ENCODE assay signal across 8 cellular contexts in the genomic region with DNA sequence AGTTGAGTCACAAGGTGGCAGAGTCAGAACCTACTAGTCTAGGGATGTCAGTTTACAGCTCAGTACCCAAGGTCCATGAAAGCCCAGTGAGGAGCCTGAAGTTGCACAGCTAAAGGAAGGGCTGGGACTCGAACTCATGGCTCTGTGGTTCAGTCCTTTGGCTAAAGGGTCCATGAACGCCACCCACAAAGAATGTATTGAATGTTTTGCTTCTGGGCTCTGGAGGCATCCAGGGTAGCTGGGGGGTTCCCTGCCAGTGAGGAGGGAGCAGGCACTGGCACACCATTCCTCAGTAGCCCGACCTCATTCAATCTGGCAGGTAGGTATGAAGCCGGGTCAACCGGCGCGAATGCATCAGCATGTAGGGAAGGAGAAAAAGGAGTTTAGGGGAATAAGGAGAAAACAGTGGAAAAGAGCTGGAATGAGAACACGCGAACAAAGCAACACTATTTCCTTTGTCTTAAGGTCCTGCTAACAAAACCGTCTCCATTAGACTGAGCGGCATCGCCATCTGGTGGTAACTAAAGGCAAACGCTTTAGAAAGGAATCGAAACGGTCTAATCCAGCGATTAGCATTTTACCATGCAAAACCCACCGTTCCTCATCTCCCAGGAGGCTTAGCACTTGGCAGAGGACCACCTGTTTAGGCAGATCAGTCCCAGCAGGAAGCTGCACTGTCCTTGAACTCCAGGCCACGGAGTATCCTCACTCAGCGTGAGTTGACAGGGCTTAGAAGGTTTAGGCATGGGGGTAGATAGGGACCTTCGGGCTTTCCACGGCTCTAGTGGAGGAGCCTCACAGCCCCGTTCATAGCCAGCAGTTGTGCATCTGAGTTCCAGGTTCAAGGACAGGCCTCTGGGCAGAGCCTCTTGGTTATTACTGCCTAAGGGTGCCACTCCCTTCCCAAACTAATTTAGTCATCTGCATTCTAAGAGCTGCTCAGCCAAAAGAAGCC.
DNase-seq lines count a peak whose midpoint lies in the region; ATAC-seq, FAIRE-seq and TF ChIP-seq lines count a peak whose summit lies in the region.

No MANE protein-coding gene starts in this region.

- no peak overlapping the region for H3K4me3 ChIP-seq in SU-DHL-6 (ENCODE audit: insufficient read depth, low read length, poor library complexity, severe bottlenecking)
- peak overlapping the region; percentile 45 for H3K4me3 ChIP-seq in psoas muscle

- H3F3A ChIP-seq in SU-DHL-6 (ENCODE audit: insufficient read depth) = no peaks in the 10 kb centered on the region

- no peaks in the 10 kb centered on the region for H3K9me3 ChIP-seq in SU-DHL-6 (ENCODE audit: insufficient read depth, low read length)
- no peaks in the 10 kb centered on the region for H3K9me3 ChIP-seq in psoas muscle

- no peaks in the 10 kb centered on the region for H3K79me2 ChIP-seq in SU-DHL-6 (ENCODE audit: insufficient read depth, low read length)

- H3K27me3 ChIP-seq in SU-DHL-6 (ENCODE audit: low read length) (no peaks in the 10 kb centered on the region), psoas muscle (ENCODE audit: insufficient read depth in 3 of 3, low read length in 2 of 3) (no peaks in the 10 kb centered on the region)

- peak; percentile 82 for DNase-seq in NCI-H1092 (lab: John Stamatoyannopoulos, UW)
- peak; percentile 46 for DNase-seq in amniotic stem cell (lab: John Stamatoyannopoulos, UW)
- peak; percentile 47 for DNase-seq in left ventricle myocardium superior
- DNase-seq in psoas muscle = peak; percentile 60 to 75
- no peak for DNase-seq in HK-2 (ENCODE audit: unreplicated experiment)

- H2AFZ ChIP-seq in SU-DHL-6 (ENCODE audit: low read depth, low read length, severe bottlenecking) = no peak overlapping the region

- H3K9ac ChIP-seq in SU-DHL-6 (ENCODE audit: low read length) = no peak overlapping the region

- H3K9me2 ChIP-seq in SU-DHL-6 (replicated peaks; ENCODE audit: insufficient read depth, low read length) = no peaks in the 10 kb centered on the region

- ATAC-seq in left ventricle myocardium superior (peak; percentile 38), psoas muscle (peak; percentile 26 to 55 (median 40)), HG03457 (IDR thresholded peaks at IDR 0.05; ENCODE audit: unreplicated experiment) (no peak)

- peak; percentile 94 for FAIRE-seq in G401.6 (lab: Jason Lieb, UNC)

- TF ChIP-seq CTCF in SU-DHL-6 (IDR thresholded peaks at IDR 0.05; ENCODE audit: insufficient read depth, low read length, poor library complexity, severe bottlenecking) (peak; percentile 79), psoas muscle (IDR thresholded peaks at IDR 0.05) (peak; percentile 81)

- H3K4me2 ChIP-seq in SU-DHL-6 (ENCODE audit: low read depth, low read length, poor library complexity, severe bottlenecking) = peak overlapping the region; percentile 44

- 10 to 13% (median 12%) methylated on average over 22 of the region's 22 CpGs for WGBS in psoas muscle, 3 donors

- intact Hi-C loops in left ventricle myocardium superior (cut with micrococcal nuclease) = loop anchor here (5.0 kb wide), 1 partner anchor 182 kb away; no protein-coding TSS in a partner anchor
- intact Hi-C loops in psoas muscle (cut with DNase I) = loop anchor here (2.0 to 10.0 kb wide), 8 partner anchors 88 to 485 kb away; partner anchors contain the start of genes NRF1 (in 1 of the 2) and UBE2H (in 1 of the 2)

- no peaks in the 10 kb centered on the region for H4K20me1 ChIP-seq in SU-DHL-6 (ENCODE audit: low read depth, low read length)

- H3K27ac ChIP-seq in SU-DHL-6 (ENCODE audit: low read depth, low read length) = no peak overlapping the region
- peak overlapping the region; percentile 76 for H3K27ac ChIP-seq in psoas muscle

- H3K4me1 ChIP-seq in psoas muscle = peaks cover 35% of the 10 kb centered on the region

- no peaks in the 10 kb centered on the region for H3K36me3 ChIP-seq in SU-DHL-6 (ENCODE audit: low read length)
- peaks cover 3 to 28% of the 10 kb centered on the region in 2 donors for H3K36me3 ChIP-seq in psoas muscle (ENCODE audit: insufficient read depth in 1 of 2, low read depth in 1 of 2)
